Comparison of ENCODE assay signal across 1 cellular context in genomic region chr20:41138527-41139226, GRCh38.
TF ChIP-seq lines count a peak whose summit lies in the region.

No MANE protein-coding gene starts in this region.

TF ChIP-seq in GM23338, 12 proteins besides CTCF, POLR2A, EP300 and RAD21 (continued from another document):
- TF ChIP-seq, protein P1, sequence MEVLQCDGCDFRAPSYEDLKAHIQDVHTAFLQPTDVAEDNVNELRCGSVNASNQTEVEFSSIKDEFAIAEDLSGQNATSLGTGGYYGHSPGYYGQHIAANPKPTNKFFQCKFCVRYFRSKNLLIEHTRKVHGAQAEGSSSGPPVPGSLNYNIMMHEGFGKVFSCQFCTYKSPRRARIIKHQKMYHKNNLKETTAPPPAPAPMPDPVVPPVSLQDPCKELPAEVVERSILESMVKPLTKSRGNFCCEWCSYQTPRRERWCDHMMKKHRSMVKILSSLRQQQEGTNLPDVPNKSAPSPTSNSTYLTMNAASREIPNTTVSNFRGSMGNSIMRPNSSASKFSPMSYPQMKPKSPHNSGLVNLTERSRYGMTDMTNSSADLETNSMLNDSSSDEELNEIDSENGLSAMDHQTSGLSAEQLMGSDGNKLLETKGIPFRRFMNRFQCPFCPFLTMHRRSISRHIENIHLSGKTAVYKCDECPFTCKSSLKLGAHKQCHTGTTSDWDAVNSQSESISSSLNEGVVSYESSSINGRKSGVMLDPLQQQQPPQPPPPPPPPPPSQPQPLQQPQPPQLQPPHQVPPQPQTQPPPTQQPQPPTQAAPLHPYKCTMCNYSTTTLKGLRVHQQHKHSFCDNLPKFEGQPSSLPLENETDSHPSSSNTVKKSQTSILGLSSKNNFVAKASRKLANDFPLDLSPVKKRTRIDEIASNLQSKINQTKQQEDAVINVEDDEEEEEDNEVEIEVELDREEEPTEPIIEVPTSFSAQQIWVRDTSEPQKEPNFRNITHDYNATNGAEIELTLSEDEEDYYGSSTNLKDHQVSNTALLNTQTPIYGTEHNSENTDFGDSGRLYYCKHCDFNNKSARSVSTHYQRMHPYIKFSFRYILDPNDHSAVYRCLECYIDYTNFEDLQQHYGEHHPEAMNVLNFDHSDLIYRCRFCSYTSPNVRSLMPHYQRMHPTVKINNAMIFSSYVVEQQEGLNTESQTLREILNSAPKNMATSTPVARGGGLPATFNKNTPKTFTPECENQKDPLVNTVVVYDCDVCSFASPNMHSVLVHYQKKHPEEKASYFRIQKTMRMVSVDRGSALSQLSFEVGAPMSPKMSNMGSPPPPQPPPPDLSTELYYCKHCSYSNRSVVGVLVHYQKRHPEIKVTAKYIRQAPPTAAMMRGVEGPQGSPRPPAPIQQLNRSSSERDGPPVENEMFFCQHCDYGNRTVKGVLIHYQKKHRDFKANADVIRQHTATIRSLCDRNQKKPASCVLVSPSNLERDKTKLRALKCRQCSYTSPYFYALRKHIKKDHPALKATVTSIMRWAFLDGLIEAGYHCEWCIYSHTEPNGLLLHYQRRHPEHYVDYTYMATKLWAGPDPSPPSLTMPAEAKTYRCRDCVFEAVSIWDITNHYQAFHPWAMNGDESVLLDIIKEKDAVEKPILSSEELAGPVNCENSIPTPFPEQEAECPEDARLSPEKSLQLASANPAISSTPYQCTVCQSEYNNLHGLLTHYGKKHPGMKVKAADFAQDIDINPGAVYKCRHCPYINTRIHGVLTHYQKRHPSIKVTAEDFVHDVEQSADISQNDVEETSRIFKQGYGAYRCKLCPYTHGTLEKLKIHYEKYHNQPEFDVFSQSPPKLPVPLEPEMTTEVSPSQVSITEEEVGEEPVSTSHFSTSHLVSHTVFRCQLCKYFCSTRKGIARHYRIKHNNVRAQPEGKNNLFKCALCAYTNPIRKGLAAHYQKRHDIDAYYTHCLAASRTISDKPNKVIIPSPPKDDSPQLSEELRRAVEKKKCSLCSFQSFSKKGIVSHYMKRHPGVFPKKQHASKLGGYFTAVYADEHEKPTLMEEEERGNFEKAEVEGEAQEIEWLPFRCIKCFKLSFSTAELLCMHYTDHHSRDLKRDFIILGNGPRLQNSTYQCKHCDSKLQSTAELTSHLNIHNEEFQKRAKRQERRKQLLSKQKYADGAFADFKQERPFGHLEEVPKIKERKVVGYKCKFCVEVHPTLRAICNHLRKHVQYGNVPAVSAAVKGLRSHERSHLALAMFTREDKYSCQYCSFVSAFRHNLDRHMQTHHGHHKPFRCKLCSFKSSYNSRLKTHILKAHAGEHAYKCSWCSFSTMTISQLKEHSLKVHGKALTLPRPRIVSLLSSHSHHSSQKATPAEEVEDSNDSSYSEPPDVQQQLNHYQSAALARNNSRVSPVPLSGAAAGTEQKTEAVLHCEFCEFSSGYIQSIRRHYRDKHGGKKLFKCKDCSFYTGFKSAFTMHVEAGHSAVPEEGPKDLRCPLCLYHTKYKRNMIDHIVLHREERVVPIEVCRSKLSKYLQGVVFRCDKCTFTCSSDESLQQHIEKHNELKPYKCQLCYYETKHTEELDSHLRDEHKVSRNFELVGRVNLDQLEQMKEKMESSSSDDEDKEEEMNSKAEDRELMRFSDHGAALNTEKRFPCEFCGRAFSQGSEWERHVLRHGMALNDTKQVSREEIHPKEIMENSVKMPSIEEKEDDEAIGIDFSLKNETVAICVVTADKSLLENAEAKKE (CRISPR knock-in tag; IDR thresholded peaks at IDR 0.05) = no peak
- TF ChIP-seq EZH2 (IDR thresholded peaks at IDR 0.05; ENCODE audit: low read depth, unreplicated experiment) (no peak), ETS1 (IDR thresholded peaks at IDR 0.05) (no peak), JUNB (IDR thresholded peaks at IDR 0.05; ENCODE audit: unreplicated experiment) (no peak)
